Comparison of ENCODE assay signal across 17 cellular contexts in genomic region chr9:136111910-136112309, GRCh38. TPM values are rescaled to one million over a fixed set of nuclear protein-coding genes. Genes with fewer than 3 reads are reported as not detected.
DNase-seq lines count a peak whose midpoint lies in the region; ATAC-seq and TF ChIP-seq lines count a peak whose summit lies in the region.
"Had no signal": no experiment of that assay in that cellular context is flagged by ENCODE, and none has a peak within 500 bp of the region (broad histone marks: within the 10 kb centered on the region; RNA-seq: fewer than 3 reads in every experiment).

No MANE protein-coding gene starts in this region.

- H3K4me1 Mint-ChIP-seq in activated CD4-positive, alpha-beta T cell treated with anti-CD3 and anti-CD28 coated beads, Interleukin-2, amount 10 ng/mL, durations not matched to agents 24 days and 14 days, result peaks cover 44% of the 10 kb centered on the region
- H3K4me1 Mint-ChIP-seq in activated naive CD8-positive, alpha-beta T cell (ENCODE audit: low read depth), result peaks cover 59% of the 10 kb centered on the region
- peaks cover 25 to 80% (median 68%) of the 10 kb centered on the region in 4 donors for H3K4me1 Mint-ChIP-seq in naive thymus-derived CD8-positive, alpha-beta T cell

- H3K4me3 Mint-ChIP-seq in activated CD4-positive, alpha-beta T cell treated with anti-CD3 and anti-CD28 coated beads, Interleukin-2, amount 10 ng/mL, durations not matched to agents 24 days and 14 days, result peak overlapping the region; percentile 49
- no peak overlapping the region for H3K4me3 Mint-ChIP-seq in activated naive CD8-positive, alpha-beta T cell
- H3K4me3 Mint-ChIP-seq in naive thymus-derived CD8-positive, alpha-beta T cell, result peak overlapping the region in 8 of 10 donors; percentile 25 to 87 (median 57)
- H3K4me3 Mint-ChIP-seq: activated B cell treated with CpG ODN at 0.5 μM for 24 hours had no signal

- H3K9me3 Mint-ChIP-seq in activated CD4-positive, alpha-beta T cell treated with anti-CD3 and anti-CD28 coated beads, Interleukin-2, amount 10 ng/mL, durations not matched to agents 24 days and 14 days, result no peaks in the 10 kb centered on the region
- no peaks in the 10 kb centered on the region for H3K9me3 Mint-ChIP-seq in activated naive CD8-positive, alpha-beta T cell (ENCODE audit: low read depth)
- H3K9me3 Mint-ChIP-seq in naive thymus-derived CD8-positive, alpha-beta T cell, result no peaks in the 10 kb centered on the region
- H3K9me3 Mint-ChIP-seq: activated B cell treated with CpG ODN at 0.5 μM for 24 hours had no signal

- 0 out of 2 replicates have a peak, but pooled peaks have one; percentile 10 for TF ChIP-seq RAD21 in Ishikawa (IDR thresholded peaks at IDR 0.05; ENCODE audit: low read depth)

- H3K27me3 Mint-ChIP-seq in activated CD4-positive, alpha-beta T cell treated with anti-CD3 and anti-CD28 coated beads, Interleukin-2, amount 10 ng/mL, durations not matched to agents 24 days and 14 days, result no peaks in the 10 kb centered on the region
- H3K27me3 Mint-ChIP-seq in activated naive CD8-positive, alpha-beta T cell, result no peaks in the 10 kb centered on the region
- H3K27me3 Mint-ChIP-seq in naive thymus-derived CD8-positive, alpha-beta T cell, result no peaks in the 10 kb centered on the region
- H3K27me3 Mint-ChIP-seq: activated B cell treated with CpG ODN at 0.5 μM for 24 hours had no signal

- no peak for TF ChIP-seq CTCF in hepatocyte (IDR thresholded peaks at IDR 0.05; ENCODE audit: poor library complexity)

- no peak overlapping the region for H3K4me2 ChIP-seq in hepatocyte

- ATAC-seq in naive thymus-derived CD8-positive, alpha-beta T cell, result no peak
- ATAC-seq: body of pancreas, heart right ventricle, pancreas had no signal

- no peaks in the 10 kb centered on the region for H3K27me3 ChIP-seq in hepatocyte
- H3K27me3 ChIP-seq: body of pancreas, pancreas had no signal

- H3K27ac Mint-ChIP-seq in activated CD4-positive, alpha-beta T cell treated with anti-CD3 and anti-CD28 coated beads, Interleukin-2, amount 10 ng/mL, durations not matched to agents 24 days and 14 days, result peak overlapping the region; percentile 89
- peak overlapping the region; percentile 77 for H3K27ac Mint-ChIP-seq in activated naive CD8-positive, alpha-beta T cell
- H3K27ac Mint-ChIP-seq in naive thymus-derived CD8-positive, alpha-beta T cell, result peak overlapping the region; percentile 42 to 96 (median 80)
- H3K27ac Mint-ChIP-seq: activated B cell treated with CpG ODN at 0.5 μM for 24 hours had no signal

- no peaks in the 10 kb centered on the region for H3K9me3 ChIP-seq in hepatocyte (ENCODE audit: low read depth)
- H3K9me3 ChIP-seq: body of pancreas, heart right ventricle, pancreas, spleen had no signal

- TF ChIP-seq EP300 in Ishikawa (IDR thresholded peaks at IDR 0.05; ENCODE audit: borderline replicate concordance), result no peak

- no peak overlapping the region for H3K4me3 ChIP-seq in hepatocyte
- H3K4me3 ChIP-seq: body of pancreas, heart right ventricle, pancreas, spleen had no signal

- no peak overlapping the region for H2AFZ ChIP-seq in hepatocyte

- POLR2A ChIA-PET in naive thymus-derived CD8-positive, alpha-beta T cell (lab: Charles Lee), result interaction anchor here (0.6 to 2.8 kb wide), 4 partner anchors 17 to 1091 kb away, joined by 3 to 25 read pairs (median 3); partner anchors contain the start of gene NACC2

- H3K36me3 ChIP-seq in hepatocyte (replicated peaks; ENCODE audit: insufficient read depth, low read depth), result no peaks in the 10 kb centered on the region

- H3K36me3 Mint-ChIP-seq in activated CD4-positive, alpha-beta T cell treated with anti-CD3 and anti-CD28 coated beads, Interleukin-2, amount 10 ng/mL, durations not matched to agents 24 days and 14 days (ENCODE audit: low read depth), result peaks cover 15% of the 10 kb centered on the region
- no peaks in the 10 kb centered on the region for H3K36me3 Mint-ChIP-seq in activated naive CD8-positive, alpha-beta T cell
- no peaks in the 10 kb centered on the region for H3K36me3 Mint-ChIP-seq in naive thymus-derived CD8-positive, alpha-beta T cell

- 75% methylated on average over 16 of the region's 16 CpGs for WGBS in hepatocyte (ENCODE audit: low lambda C conversion rate, missing lambda C conversion rate)

- DNase-seq in activated CD4-positive, alpha-beta T cell treated with anti-CD3 and anti-CD28 coated beads, Interleukin-2, amount 10 ng/mL, durations not matched to agents 24 days and 14 days, result no peak
- DNase-seq in activated CD4-positive, alpha-beta T cell treated with anti-CD3 and anti-CD28 coated beads, Interleukin-2, amount 50 U/mL, for 4 hours, result no peak
- no peak for DNase-seq in naive thymus-derived CD8-positive, alpha-beta T cell
- DNase-seq in hepatocyte (ENCODE audit: low spot score) (no peak), OCI-M1 (lab: John Stamatoyannopoulos, UW) (no peak), NCI-H345 (lab: John Stamatoyannopoulos, UW) (no peak)
- DNase-seq: activated B cell treated with CpG ODN at 0.5 μM for 24 hours; body of pancreas; COR-L47; heart right ventricle; kidney; NCI-H2029; pancreas; stimulated activated naive CD4-positive, alpha-beta T cell had no signal

- peaks cover 21% of the 10 kb centered on the region for H3K4me1 ChIP-seq in hepatocyte (ENCODE audit: insufficient read depth)

- intact Hi-C loops in activated CD4-positive, alpha-beta T cell treated with anti-CD3 and anti-CD28 coated beads, Interleukin-2, amount 10 ng/mL, durations not matched to agents 24 days and 14 days (cut with micrococcal nuclease), result no loop called here

- H4K20me1 ChIP-seq in hepatocyte (ENCODE audit: insufficient read depth, poor library complexity, severe bottlenecking), result no peaks in the 10 kb centered on the region

- H3K79me2 ChIP-seq in hepatocyte, result peaks cover 27% of the 10 kb centered on the region

- H3K9me2 ChIP-seq in hepatocyte (replicated peaks; ENCODE audit: insufficient read depth), result no peaks in the 10 kb centered on the region

- H3K27ac ChIP-seq in hepatocyte, result no peak overlapping the region
- H3K27ac ChIP-seq: body of pancreas, pancreas had no signal

TF ChIP-seq in Ishikawa, 13 proteins besides CTCF, POLR2A, EP300 and RAD21:
- TF ChIP-seq TCF12 (IDR thresholded peaks at IDR 0.05; ENCODE audit: low read depth) (no peak), REST (IDR thresholded peaks at IDR 0.05; ENCODE audit: low read depth) (no peak), NFIC (IDR thresholded peaks at IDR 0.05) (no peak), MAX (IDR thresholded peaks at IDR 0.05) (no peak), TAF1 (IDR thresholded peaks at IDR 0.05; ENCODE audit: low read depth) (no peak), FOXM1 (IDR thresholded peaks at IDR 0.05; ENCODE audit: borderline replicate concordance, low read depth) (no peak), USF1 (IDR thresholded peaks at IDR 0.05) (no peak), CEBPB (IDR thresholded peaks at IDR 0.05) (no peak), ZBTB7A (IDR thresholded peaks at IDR 0.05; ENCODE audit: low read depth) (no peak)

RNA-seq across cellular contexts. Expression of gene TMEM250, which starts 6.8 kb away (rescaled TPM):
- total RNA-seq in activated CD4-positive, alpha-beta T cell treated with anti-CD3 and anti-CD28 coated beads, Interleukin-2, amount 10 ng/mL, durations not matched to agents 24 days and 14 days, result 49.8 and 52.7 TPM in 2 replicates
- 10 to 100 TPM; 38.1 to 38.2 TPM for total RNA-seq in naive thymus-derived CD8-positive, alpha-beta T cell
- polyA plus RNA-seq in naive thymus-derived CD8-positive, alpha-beta T cell, result 10 to 100 TPM; 39.1 to 51.7 (median 40.3) TPM
- 32.9 and 37.8 TPM in 2 replicates for total RNA-seq in hepatocyte
- 45.3 and 47.6 TPM in 2 replicates for polyA plus RNA-seq in hepatocyte

RNA-seq across cellular contexts. Expression of gene NACC2, which starts 16.8 kb away (rescaled TPM):
- 3.2 and 3.6 TPM in 2 replicates for total RNA-seq in activated CD4-positive, alpha-beta T cell treated with anti-CD3 and anti-CD28 coated beads, Interleukin-2, amount 10 ng/mL, durations not matched to agents 24 days and 14 days
- 10 to 100 TPM in 1 of 2 experiments, 1 to 10 TPM in 1; 9.5 to 10.4 TPM for total RNA-seq in naive thymus-derived CD8-positive, alpha-beta T cell
- 1 to 10 TPM; 1.0 to 1.3 (median 1.3) TPM for polyA plus RNA-seq in naive thymus-derived CD8-positive, alpha-beta T cell
- 12.3 and 13.0 TPM in 2 replicates for total RNA-seq in hepatocyte
- polyA plus RNA-seq in hepatocyte, result 7.1 and 11.0 TPM in 2 replicates
